In the genomic region with DNA sequence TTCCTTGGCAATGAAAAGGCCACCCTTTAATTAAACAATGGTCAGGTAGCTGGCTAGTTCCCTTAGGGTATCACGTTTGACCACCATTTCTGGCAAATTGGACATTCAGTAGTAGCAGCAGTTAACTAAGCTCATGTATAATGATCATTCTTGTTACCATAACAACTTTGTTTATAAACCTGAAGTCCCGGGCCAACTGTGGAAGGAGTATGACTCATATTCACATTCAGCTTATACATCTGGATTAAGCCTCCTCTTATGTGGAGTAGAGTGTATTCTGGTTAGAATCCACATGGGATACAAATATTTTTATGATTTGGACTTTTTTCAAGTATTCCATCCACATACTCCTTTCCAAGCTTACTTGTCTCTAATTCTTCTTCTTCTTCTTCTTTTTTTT, we compare ENCODE assay signal across 13 cellular contexts.
DNase-seq lines count a peak whose midpoint lies in the region; ATAC-seq and TF ChIP-seq lines count a peak whose summit lies in the region.
"Had no signal": no experiment of that assay in that cellular context is flagged by ENCODE, and none has a peak within 500 bp of the region (broad histone marks: within the 10 kb centered on the region; RNA-seq: fewer than 3 reads in every experiment).

No MANE protein-coding gene starts in this region.

- POLR2A ChIA-PET in AG04449 (lab: Yijun Ruan, JAX), result no interaction called here

- intact Hi-C loops in left colon (cut with DNase I, micrococcal nuclease), result no loop called here

- CTCF ChIA-PET in AG04449 (lab: Yijun Ruan, JAX), result no interaction called here

- TF ChIP-seq CTCF in AG04449 (IDR thresholded peaks at IDR 0.05; ENCODE audit: insufficient read depth, low read length, missing control alignments), result no peak
- no peak for TF ChIP-seq CTCF in foreskin keratinocyte (conservative IDR thresholded peaks at IDR 0.05)
- no peak for TF ChIP-seq CTCF in GM13976 (IDR thresholded peaks at IDR 0.05; ENCODE audit: borderline replicate concordance, control extremely low read depth, extremely low read depth, insufficient read depth, missing control alignments)

- DNase-seq in AG04449 (ENCODE audit: low read depth, low spot score) (peak; percentile 29), HCEC 1CT (peak; percentile 92), amniotic epithelial cell (ENCODE audit: low read depth) (peak; percentile 79), foreskin keratinocyte (peak; percentile 57 to 78), GM13976 (ENCODE audit: low spot score) (no peak), retina (no peak), left colon (no peak), NCI-H1048 (lab: John Stamatoyannopoulos, UW) (no peak)
- DNase-seq: left ventricle myocardium superior, NCI-H1105, substantia nigra had no signal

- peak; percentile 100 for ATAC-seq in foreskin keratinocyte
- no peak for ATAC-seq in left colon
- ATAC-seq: left ventricle myocardium superior had no signal

- no peak overlapping the region for H3K4me3 ChIP-seq in AG04449 (ENCODE audit: low read depth, low read length)
- H3K4me3 ChIP-seq: ascending aorta had no signal

- in situ Hi-C loops in GM13976 (cut with MboI; ENCODE audit: low sequenced_read_pairs, unreplicated experiment), result no loop called here

- no peak overlapping the region for H3K27ac ChIP-seq in foreskin keratinocyte
- H3K27ac ChIP-seq: ascending aorta, parathyroid adenoma had no signal

- H3K27me3 ChIP-seq in foreskin keratinocyte, result no peaks in the 10 kb centered on the region
- H3K27me3 ChIP-seq: ascending aorta had no signal

- H3K4me1 ChIP-seq in foreskin keratinocyte, result no peaks in the 10 kb centered on the region
- H3K4me1 ChIP-seq: ascending aorta, parathyroid adenoma had no signal

Comparison
In these comparisons a context has a peak if more than half of its experiments do, and no peak if none do; other contexts are left out.
1. DNase-seq: peak in AG04449 (single experiment), HCEC 1CT (single experiment), amniotic epithelial cell (single experiment) and foreskin keratinocyte (2 of 2); none in GM13976 (single experiment), retina (single experiment), left colon (0 of 2) and NCI-H1048 (single experiment).